In genomic region chr3:119147494-119147893, GRCh38 we compare ENCODE assay signal across 35 cellular contexts. TPM values are rescaled to one million over a fixed set of nuclear protein-coding genes. Genes with fewer than 3 reads are reported as not detected.
"Had no signal": no experiment of that assay in that cellular context is flagged by ENCODE, and none has a peak within 500 bp of the region (broad histone marks: within the 10 kb centered on the region; RNA-seq: fewer than 3 reads in every experiment).

No MANE protein-coding gene starts in this region.

- DNase-seq: naive thymus-derived CD8-positive, alpha-beta T cell; nephron progenitor cell; nucleus accumbens; posterior cingulate gyrus; psoas muscle; right cardiac atrium; spleen; stimulated activated CD4-positive, alpha-beta T cell treated with anti-CD3 and anti-CD28 coated beads, Interleukin-12 subunit alpha, Interleukin-12 subunit beta, amount 100 ng/mL, for 4 hours; stimulated activated CD4-positive, alpha-beta T cell treated with anti-CD3 and anti-CD28 coated beads, Interleukin-1b, Interleukin-23, amount 100 ng/mL, for 48 hours; stimulated activated CD4-positive, alpha-beta T cell treated with anti-CD3 and anti-CD28 coated beads, Interleukin-4, amount 100 ng/mL, for 1 hour; stimulated activated CD4-positive, alpha-beta T cell treated with anti-CD3 and anti-CD28 coated beads, Interleukin-4, amount 100 ng/mL, for 4 hours; stimulated activated CD8-positive, alpha-beta memory T cell treated with anti-CD3 and anti-CD28 coated beads, Interleukin-4, amount 100 ng/mL, for 48 hours; stimulated activated naive CD4-positive, alpha-beta T cell; stimulated activated naive CD8-positive, alpha-beta T cell treated with anti-CD3 and anti-CD28 coated beads, Interleukin-15, amount 100 ng/mL, for 72 hours; stimulated activated naive CD8-positive, alpha-beta T cell treated with anti-CD3 and anti-CD28 coated beads, Interleukin-15, Interleukin-2, amounts not matched to agents 100 U/mL and 50 U/mL, for 24 hours; substantia nigra; testis; tibial artery; transverse colon; upper lobe of right lung; uterus had no signal

- H3K9me3 ChIP-seq: neutrophil, spleen, suprapubic skin, testis, tibial artery, transverse colon, upper lobe of right lung, uterus had no signal

- ATAC-seq: naive thymus-derived CD8-positive, alpha-beta T cell; natural killer cell treated with Interleukin-12 subunit alpha and Interleukin-12 subunit beta and Interleukin-15 and Interleukin-18, amount 100 ng/mL, for 72 hours; psoas muscle; right cardiac atrium; sciatic nerve; stimulated activated naive CD8-positive, alpha-beta T cell treated with anti-CD3 and anti-CD28 coated beads, Interleukin-15, amount 100 ng/mL, for 72 hours; stimulated activated naive CD8-positive, alpha-beta T cell treated with anti-CD3 and anti-CD28 coated beads, Interleukin-15, Interleukin-2, amounts not matched to agents 100 U/mL and 50 U/mL, for 24 hours had no signal

- H3K4me3 ChIP-seq: psoas muscle, skin epidermis, smooth muscle cell, spleen, suprapubic skin, testis, tibial artery, transverse colon, upper lobe of right lung, uterus had no signal

- H3K4me1 ChIP-seq: parathyroid adenoma, psoas muscle, spleen, testis, tibial artery, transverse colon, upper lobe of right lung, uterus had no signal

- H3K36me3 ChIP-seq: neutrophil, spleen, suprapubic skin, tibial artery, transverse colon, upper lobe of right lung, uterus had no signal

- H3K27ac ChIP-seq: neutrophil, parathyroid adenoma, psoas muscle, skin epidermis, spleen, suprapubic skin, testis, tibial artery, transverse colon, upper lobe of right lung, uterus had no signal

- H3K9ac ChIP-seq: parathyroid adenoma had no signal

- H3K27me3 ChIP-seq: neutrophil, spleen, suprapubic skin, testis, tibial artery, transverse colon, upper lobe of right lung, uterus had no signal

- H3K79me2 ChIP-seq: parathyroid adenoma had no signal

- H2AFZ ChIP-seq: parathyroid adenoma had no signal

- H3K4me2 ChIP-seq: smooth muscle cell had no signal

RNA-seq across cellular contexts. Expression of gene TEX55, which starts 1.5 kb away (rescaled TPM):
- total RNA-seq: naive thymus-derived CD8-positive, alpha-beta T cell; natural killer cell treated with Interleukin-12 subunit alpha and Interleukin-12 subunit beta and Interleukin-15 and Interleukin-18, amount 100 ng/mL, for 72 hours; neural crest cell; omental fat pad; osteocyte; progenitor cell of endocrine pancreas; psoas muscle; renal cortical epithelial cell; right cardiac atrium; sciatic nerve; smooth muscle cell; spleen; suprapubic skin; transverse colon; upper lobe of right lung; urinary bladder; uterus had no signal
- polyA plus RNA-seq: naive thymus-derived CD8-positive, alpha-beta T cell; right cardiac atrium; smooth muscle cell; spleen; thymus; urinary bladder had no signal

RNA-seq across cellular contexts. Expression of gene UPK1B, which starts 25.9 kb away (rescaled TPM):
- total RNA-seq: naive thymus-derived CD8-positive, alpha-beta T cell; natural killer cell treated with Interleukin-12 subunit alpha and Interleukin-12 subunit beta and Interleukin-15 and Interleukin-18, amount 100 ng/mL, for 72 hours; neural crest cell; psoas muscle; spleen had no signal
- polyA plus RNA-seq: naive thymus-derived CD8-positive, alpha-beta T cell; spleen had no signal
